In the genomic region with DNA sequence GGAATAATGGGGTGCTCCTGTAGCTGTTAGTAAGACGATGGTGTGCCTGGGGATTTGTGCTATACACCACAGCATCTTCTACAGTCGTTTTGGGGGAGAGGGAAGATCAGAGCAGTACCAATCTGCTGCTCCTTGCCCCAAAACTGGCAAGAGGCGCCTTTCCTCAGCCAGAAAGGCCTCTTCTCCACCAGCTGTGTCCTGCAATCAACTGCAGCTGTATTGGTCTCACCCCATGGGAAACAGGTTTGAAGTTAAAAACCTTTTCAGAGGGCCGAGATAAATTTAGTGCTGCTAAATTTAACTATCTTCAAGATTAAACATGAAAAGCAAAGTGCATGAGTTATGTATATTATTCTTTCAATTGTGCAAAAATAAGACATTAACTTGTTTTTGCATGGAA, we compare ENCODE assay signal across 18 cellular contexts. TPM values are rescaled to one million over a fixed set of nuclear protein-coding genes. Genes with fewer than 3 reads are reported as not detected.
DNase-seq lines count a peak whose midpoint lies in the region; ATAC-seq, FAIRE-seq and TF ChIP-seq lines count a peak whose summit lies in the region.
"Had no signal": no experiment of that assay in that cellular context is flagged by ENCODE, and none has a peak within 500 bp of the region (broad histone marks: within the 10 kb centered on the region; RNA-seq: fewer than 3 reads in every experiment).

No MANE protein-coding gene starts in this region.

- H3K27ac Mint-ChIP-seq in CD4-positive, alpha-beta memory T cell: peak overlapping the region in 6 of 7 donors; percentile 57 to 95 (median 68)

- H3K27ac ChIP-seq in BLaER1 (peak overlapping the region; percentile 99), OCI-LY7 (ENCODE audit: low read depth, low read length, poor library complexity, severe bottlenecking) (peak overlapping the region; percentile 89), upper lobe of right lung (no peak overlapping the region)
- H3K27ac ChIP-seq in CD4-positive, alpha-beta memory T cell (ENCODE audit: low read depth, low read length): no peak overlapping the region

- POLR2A ChIA-PET in CD4-positive, alpha-beta memory T cell (lab: Charles Lee; ENCODE audit: partially characterized antibody): interaction anchor here (4.2 to 10.2 kb wide), 3 partner anchors 15 to 911 kb away, joined by 58 to 181 read pairs (median 115); partner anchors contain the start of gene TRIM13
- POLR2A ChIA-PET in OCI-LY7 (lab: Charles Lee): interaction anchor here (0.6 to 8.0 kb wide), 14 partner anchors 8 to 829 kb away, joined by 3 to 226 read pairs (median 3); no protein-coding TSS in a partner anchor

- H3K4me3 ChIP-seq in BLaER1 (peak overlapping the region; percentile 79), OCI-LY7 (ENCODE audit: low read depth, low read length, poor library complexity, severe bottlenecking) (peak overlapping the region; percentile 99), upper lobe of right lung (no peak overlapping the region)
- H3K4me3 ChIP-seq in CD4-positive, alpha-beta memory T cell (ENCODE audit: low read length in 2 of 2): no peak overlapping the region
- H3K4me3 ChIP-seq: Peyer's patch had no signal

- H3K36me3 ChIP-seq in BLaER1 (no peaks in the 10 kb centered on the region), OCI-LY7 (ENCODE audit: insufficient read depth, low read length) (0 out of 2 replicates have a peak, but pooled peaks cover 4% of the 10 kb centered on the region), upper lobe of right lung (no peaks in the 10 kb centered on the region)
- H3K36me3 ChIP-seq in CD4-positive, alpha-beta memory T cell (ENCODE audit: insufficient read depth, low read length): no peaks in the 10 kb centered on the region
- H3K36me3 ChIP-seq: BE2C, esophagus muscularis mucosa, Peyer's patch had no signal

- intact Hi-C loops in CD4-positive, alpha-beta memory T cell (cut with micrococcal nuclease): no loop called here
- intact Hi-C loops in OCI-LY7 (cut with micrococcal nuclease; ENCODE audit: unreplicated experiment): loop anchor here (1.0 kb wide), 1 partner anchor 16 kb away; no protein-coding TSS in a partner anchor
- intact Hi-C loops in upper lobe of right lung (cut with DNase I): no loop called here

- peaks cover 18 to 27% (median 23%) of the 10 kb centered on the region in 4 donors for H3K4me1 Mint-ChIP-seq in CD4-positive, alpha-beta memory T cell

- H3K9me3 Mint-ChIP-seq in CD4-positive, alpha-beta memory T cell: no peaks in the 10 kb centered on the region
- H3K9me3 Mint-ChIP-seq: dendritic cell treated with granulocyte-macrophage colony-stimulating factor and Interleukin-4, amounts not matched to agents 40 ng/mL and 50 ng/mL, for 4 days had no signal

- H4K20me1 ChIP-seq in BLaER1: no peaks in the 10 kb centered on the region
- peaks cover 11% of the 10 kb centered on the region; the same call in 1 of the 2 replicates for H4K20me1 ChIP-seq in OCI-LY7 (ENCODE audit: insufficient read depth, low read length)

- CTCF ChIA-PET in CD4-positive, alpha-beta memory T cell (lab: Charles Lee; ENCODE audit: partially characterized antibody): interaction anchor here (0.8 to 2.9 kb wide), 3 partner anchors 16 to 972 kb away, joined by 3 to 19 read pairs (median 4); partner anchors contain the start of gene SPRYD7
- CTCF ChIA-PET in OCI-LY7 (lab: Charles Lee; ENCODE audit: unreplicated experiment): interaction anchor here (0.8 to 1.7 kb wide), 3 partner anchors 13 to 152 kb away, joined by 3 to 13 read pairs (median 5); no protein-coding TSS in a partner anchor

- peak overlapping the region; percentile 63; the same call in 1 of the 2 replicates for H2AFZ ChIP-seq in OCI-LY7 (ENCODE audit: low read length)

- H3K79me2 ChIP-seq in OCI-LY7 (ENCODE audit: insufficient read depth, low read depth, low read length): peaks cover 47% of the 10 kb centered on the region

- no peaks in the 10 kb centered on the region for H3K9me2 ChIP-seq in OCI-LY7 (ENCODE audit: insufficient read depth, low read length)

- no peaks in the 10 kb centered on the region for H3K9me3 ChIP-seq in BLaER1
- no peaks in the 10 kb centered on the region for H3K9me3 ChIP-seq in CD4-positive, alpha-beta memory T cell (ENCODE audit: control insufficient read depth in 1 of 2, low read length in 2 of 2)
- H3K9me3 ChIP-seq in OCI-LY7 (ENCODE audit: low read length): no peaks in the 10 kb centered on the region
- H3K9me3 ChIP-seq in upper lobe of right lung: no peaks in the 10 kb centered on the region
- H3K9me3 ChIP-seq: BE2C, esophagus muscularis mucosa, Peyer's patch had no signal

- no TSS peak for BruUV-seq in OCI-LY7 (replicated peaks; lab: Mats Ljungman, UMichigan)

- H3K4me2 ChIP-seq in BLaER1: peak overlapping the region; percentile 93
- H3K4me2 ChIP-seq in OCI-LY7 (ENCODE audit: low read length): peak overlapping the region; percentile 84
- H3K4me2 ChIP-seq: smooth muscle cell had no signal

- peak overlapping the region; percentile 30 to 67 (median 52) for H3K4me3 Mint-ChIP-seq in CD4-positive, alpha-beta memory T cell
- H3K4me3 Mint-ChIP-seq: dendritic cell treated with granulocyte-macrophage colony-stimulating factor and Interleukin-4, amounts not matched to agents 40 ng/mL and 50 ng/mL, for 4 days had no signal

- ATAC-seq in upper lobe of right lung: no peak

- no peak for FAIRE-seq in HTR-8/SVneo (lab: Jason Lieb, UNC)

- TF ChIP-seq CTCF in OCI-LY7 (conservative IDR thresholded peaks at IDR 0.05; ENCODE audit: low read length) (no peak), upper lobe of right lung (IDR thresholded peaks at IDR 0.05) (no peak)

- peak overlapping the region; percentile 99 for H3K9ac ChIP-seq in BLaER1

- H3K27me3 Mint-ChIP-seq in CD4-positive, alpha-beta memory T cell: peaks cover 0 to 2% of the 10 kb centered on the region in 2 donors
- H3K27me3 Mint-ChIP-seq: dendritic cell treated with granulocyte-macrophage colony-stimulating factor and Interleukin-4, amounts not matched to agents 40 ng/mL and 50 ng/mL, for 4 days had no signal

- DNase-seq in CD4-positive, alpha-beta memory T cell: no peak
- DNase-seq in OCI-LY7 (ENCODE audit: low spot score) (peak; percentile 87), germinal center (ENCODE audit: low spot score) (peak; percentile 13), HTR-8/SVneo (ENCODE audit: insufficient read length, low spot score) (no peak), upper lobe of right lung (no peak), CD1c-positive myeloid dendritic cell (ENCODE audit: extremely low spot score) (no peak)
- DNase-seq: activated CD4-positive, CD25-positive, alpha-beta regulatory T cell; BE2C; Kasumi-1; midbrain; NCI-H187; NCI-H510A; Peyer's patch; stimulated activated naive CD4-positive, alpha-beta T cell had no signal

- H3K4me1 ChIP-seq in BLaER1: peaks cover 50% of the 10 kb centered on the region
- peaks cover 34% of the 10 kb centered on the region for H3K4me1 ChIP-seq in CD4-positive, alpha-beta memory T cell (ENCODE audit: insufficient read depth, low read length)
- peaks cover 52% of the 10 kb centered on the region for H3K4me1 ChIP-seq in OCI-LY7 (ENCODE audit: insufficient read depth, low read length, poor library complexity, severe bottlenecking)
- H3K4me1 ChIP-seq in upper lobe of right lung: peaks cover 21% of the 10 kb centered on the region
- H3K4me1 ChIP-seq: BE2C had no signal

- H3K36me3 Mint-ChIP-seq in CD4-positive, alpha-beta memory T cell: peaks cover 0 to 7% of the 10 kb centered on the region in 2 donors

- no peaks in the 10 kb centered on the region for H3K27me3 ChIP-seq in BLaER1
- H3K27me3 ChIP-seq in CD4-positive, alpha-beta memory T cell (ENCODE audit: insufficient read depth, low read length): no peaks in the 10 kb centered on the region
- no peaks in the 10 kb centered on the region for H3K27me3 ChIP-seq in upper lobe of right lung
- H3K27me3 ChIP-seq: BE2C, esophagus muscularis mucosa, Peyer's patch had no signal

RNA-seq across cellular contexts. Expression of gene RNASEH2B, which starts 1.2 kb away (rescaled TPM):
- total RNA-seq in CD4-positive, alpha-beta memory T cell: 10 to 100 TPM; 88.9 to 96.2 TPM
- polyA plus RNA-seq in CD4-positive, alpha-beta memory T cell: 100 to 1,000 TPM; 111 to 133 TPM
- 322 and 392 TPM in 2 replicates for total RNA-seq in OCI-LY7 (2014; rRNA removed; shearing (Covaris generic))
- total RNA-seq in OCI-LY7 (2022): 225 and 277 TPM in 2 replicates
- 46.5 TPM for total RNA-seq in upper lobe of right lung

Comparison
In these comparisons a context has a peak if more than half of its experiments do, and no peak if none do; other contexts are left out.
1. H3K27ac ChIP-seq: peak in BLaER1 (single experiment) and OCI-LY7 (single experiment); none in CD4-positive, alpha-beta memory T cell (single experiment) and upper lobe of right lung (single experiment).
2. H3K4me3 ChIP-seq: peak in BLaER1 (single experiment) and OCI-LY7 (single experiment); none in CD4-positive, alpha-beta memory T cell (0 of 2) and upper lobe of right lung (single experiment).
3. DNase-seq: peak in OCI-LY7 (single experiment) and germinal center (single experiment); none in CD4-positive, alpha-beta memory T cell (0 of 5), HTR-8/SVneo (single experiment), upper lobe of right lung (single experiment) and CD1c-positive myeloid dendritic cell (single experiment).